Comparison of ENCODE assay signal across 1 cellular context in the genomic region with DNA sequence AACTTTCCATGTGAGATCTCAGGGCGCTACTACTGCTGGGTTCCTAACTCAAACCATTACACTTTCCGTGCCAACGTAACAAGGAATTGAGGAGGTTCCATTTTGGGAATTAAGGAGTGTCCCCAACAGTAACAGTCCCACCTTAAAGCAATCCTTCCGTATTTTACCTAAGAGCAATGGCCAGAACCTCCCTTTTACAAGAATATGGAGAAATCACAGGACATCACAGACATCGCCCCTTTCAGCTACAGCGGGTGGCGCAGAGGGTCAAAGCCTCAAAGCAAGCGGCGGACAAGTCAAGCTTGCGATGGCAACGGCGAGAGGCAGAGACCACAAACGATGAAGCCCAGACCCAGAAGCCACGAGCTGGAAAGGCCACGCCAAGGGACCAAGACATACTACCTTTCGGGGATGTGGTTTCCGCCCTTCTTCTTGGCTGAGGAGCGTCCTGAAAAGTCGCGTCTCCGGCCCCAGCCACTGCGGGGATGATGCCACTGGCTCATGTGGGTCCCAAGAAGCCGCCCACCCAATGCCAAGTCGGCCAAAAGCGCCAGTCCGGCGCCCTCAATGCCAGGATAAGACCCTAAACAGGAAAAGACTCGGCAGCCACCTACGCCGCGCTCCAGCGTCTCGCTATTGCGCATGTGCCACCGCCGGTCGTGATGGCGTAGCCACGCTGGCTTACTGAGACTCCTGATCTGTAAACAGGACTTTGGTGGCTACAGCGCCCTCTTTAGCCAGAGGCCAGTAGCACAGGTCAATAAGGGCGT.
A peak's percentile ranks its signal among the peaks of the same experiment; 100 is the strongest.
TF ChIP-seq lines count a peak whose summit lies in the region.

DUSP11 (minus strand) TSS at position 632 of the 770 bp plus-strand sequence; CDS start at position 503, 129 bp downstream.

TF ChIP-seq in HepG2, 621 proteins besides CTCF, POLR2A, EP300 and RAD21 (continued from another document and continues in another):
- TF ChIP-seq HMGXB3 (CRISPR knock-in tag; IDR thresholded peaks at IDR 0.05; ENCODE audit: borderline replicate concordance) (peak; percentile 47; the same call in 1 of the 2 replicates), RBAK (CRISPR knock-in tag; IDR thresholded peaks at IDR 0.05) (0 out of 2 replicates have a peak, but pooled peaks have one; percentile 27), ZNF747 (CRISPR knock-in tag; IDR thresholded peaks at IDR 0.05; ENCODE audit: borderline replicate concordance) (peak; percentile 66; the same call in 1 of the 2 replicates), ZNF770 (CRISPR knock-in tag; IDR thresholded peaks at IDR 0.05) (peak; percentile 61), MZF1 (CRISPR knock-in tag; IDR thresholded peaks at IDR 0.05; ENCODE audit: borderline replicate concordance) (0 out of 2 replicates have a peak, but pooled peaks have one; percentile 68), SKI (IDR thresholded peaks at IDR 0.05; ENCODE audit: partially characterized antibody) (peak; percentile 46), CAMTA2 (CRISPR knock-in tag; IDR thresholded peaks at IDR 0.05; ENCODE audit: borderline replicate concordance) (no peak), TCF7L2 (IDR thresholded peaks at IDR 0.05; ENCODE audit: low read depth, low read length) (no peak), CREM (IDR thresholded peaks at IDR 0.05) (peak; percentile 80), CREM (CRISPR knock-in tag; IDR thresholded peaks at IDR 0.05) (no peak), ZNF558 (CRISPR knock-in tag; IDR thresholded peaks at IDR 0.05; ENCODE audit: borderline replicate concordance) (no peak), E2F2 (CRISPR knock-in tag; IDR thresholded peaks at IDR 0.05; ENCODE audit: borderline replicate concordance) (0 out of 2 replicates have a peak, but pooled peaks have one; percentile 62), ZNF629 (CRISPR knock-in tag; conservative IDR thresholded peaks at IDR 0.05) (no peak), MEF2D (CRISPR knock-in tag; IDR thresholded peaks at IDR 0.05) (peak; percentile 87), ZNF841 (CRISPR knock-in tag; IDR thresholded peaks at IDR 0.05; ENCODE audit: borderline replicate concordance) (no peak), TAF15 (IDR thresholded peaks at IDR 0.05; ENCODE audit: low read depth, low read length, poor library complexity, severe bottlenecking) (peak; percentile 92), BHLHE40 (IDR thresholded peaks at IDR 0.05; ENCODE audit: low read length) (peak; percentile 36; the same call in 1 of the 2 replicates), ZNF615 (CRISPR knock-in tag; IDR thresholded peaks at IDR 0.05; ENCODE audit: borderline replicate concordance) (0 out of 2 replicates have a peak, but pooled peaks have one; percentile 73), SNAPC5 (CRISPR knock-in tag; IDR thresholded peaks at IDR 0.05; ENCODE audit: borderline replicate concordance) (peak; percentile 72; the same call in 1 of the 2 replicates), HOXA5 (CRISPR knock-in tag; IDR thresholded peaks at IDR 0.05) (0 out of 2 replicates have a peak, but pooled peaks have one; percentile 80), HNF4G (IDR thresholded peaks at IDR 0.05; ENCODE audit: borderline replicate concordance, low read depth, low read length) (peak; percentile 68; the same call in 1 of the 2 replicates), HNF4G (CRISPR knock-in tag; IDR thresholded peaks at IDR 0.05; ENCODE audit: borderline replicate concordance, low read depth) (peak; percentile 53; the same call in 1 of the 2 replicates), SP4 (CRISPR knock-in tag; IDR thresholded peaks at IDR 0.05) (peak; percentile 65), PRPF4 (IDR thresholded peaks at IDR 0.05; ENCODE audit: low read depth, low read length, poor library complexity, severe bottlenecking) (no peak), MYNN (CRISPR knock-in tag; IDR thresholded peaks at IDR 0.05; ENCODE audit: low read depth) (no peak; the same call in 1 of the 2 replicates), FOXJ3 (CRISPR knock-in tag; IDR thresholded peaks at IDR 0.05; ENCODE audit: borderline replicate concordance) (peak; percentile 92), NFE2L1 (CRISPR knock-in tag; IDR thresholded peaks at IDR 0.05; ENCODE audit: borderline replicate concordance) (peak; percentile 71; the same call in 1 of the 2 replicates), GFI1 (CRISPR knock-in tag; IDR thresholded peaks at IDR 0.05; ENCODE audit: borderline replicate concordance) (peak; percentile 68; the same call in 1 of the 2 replicates), TP53 (CRISPR knock-in tag; conservative IDR thresholded peaks at IDR 0.05) (no peak), ASH2L (IDR thresholded peaks at IDR 0.05; ENCODE audit: insufficient read length, low read depth, low read length) (peak; percentile 96), SPEN (CRISPR knock-in tag; IDR thresholded peaks at IDR 0.05; ENCODE audit: low read depth) (peak; percentile 65; the same call in 1 of the 2 replicates), ZNF563 (CRISPR knock-in tag; IDR thresholded peaks at IDR 0.05) (no peak), IRF2 (CRISPR knock-in tag; IDR thresholded peaks at IDR 0.05) (peak; percentile 80; the same call in 1 of the 2 replicates), RFXAP (CRISPR knock-in tag; IDR thresholded peaks at IDR 0.05; ENCODE audit: borderline replicate concordance) (0 out of 2 replicates have a peak, but pooled peaks have one; percentile 50), ZNF326 (CRISPR knock-in tag; IDR thresholded peaks at IDR 0.05; ENCODE audit: borderline replicate concordance) (no peak), ETV6 (CRISPR knock-in tag; conservative IDR thresholded peaks at IDR 0.05) (no peak; the same call in 1 of the 2 replicates)
- TF ChIP-seq, protein P1, sequence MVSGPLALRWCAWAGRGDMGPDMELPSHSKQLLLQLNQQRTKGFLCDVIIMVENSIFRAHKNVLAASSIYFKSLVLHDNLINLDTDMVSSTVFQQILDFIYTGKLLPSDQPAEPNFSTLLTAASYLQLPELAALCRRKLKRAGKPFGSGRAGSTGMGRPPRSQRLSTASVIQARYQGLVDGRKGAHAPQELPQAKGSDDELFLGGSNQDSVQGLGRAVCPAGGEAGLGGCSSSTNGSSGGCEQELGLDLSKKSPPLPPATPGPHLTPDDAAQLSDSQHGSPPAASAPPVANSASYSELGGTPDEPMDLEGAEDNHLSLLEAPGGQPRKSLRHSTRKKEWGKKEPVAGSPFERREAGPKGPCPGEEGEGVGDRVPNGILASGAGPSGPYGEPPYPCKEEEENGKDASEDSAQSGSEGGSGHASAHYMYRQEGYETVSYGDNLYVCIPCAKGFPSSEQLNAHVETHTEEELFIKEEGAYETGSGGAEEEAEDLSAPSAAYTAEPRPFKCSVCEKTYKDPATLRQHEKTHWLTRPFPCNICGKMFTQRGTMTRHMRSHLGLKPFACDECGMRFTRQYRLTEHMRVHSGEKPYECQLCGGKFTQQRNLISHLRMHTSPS (CRISPR knock-in tag; IDR thresholded peaks at IDR 0.05; ENCODE audit: low read depth) = peak; percentile 71; the same call in 1 of the 2 replicates
- TF ChIP-seq, protein P2, sequence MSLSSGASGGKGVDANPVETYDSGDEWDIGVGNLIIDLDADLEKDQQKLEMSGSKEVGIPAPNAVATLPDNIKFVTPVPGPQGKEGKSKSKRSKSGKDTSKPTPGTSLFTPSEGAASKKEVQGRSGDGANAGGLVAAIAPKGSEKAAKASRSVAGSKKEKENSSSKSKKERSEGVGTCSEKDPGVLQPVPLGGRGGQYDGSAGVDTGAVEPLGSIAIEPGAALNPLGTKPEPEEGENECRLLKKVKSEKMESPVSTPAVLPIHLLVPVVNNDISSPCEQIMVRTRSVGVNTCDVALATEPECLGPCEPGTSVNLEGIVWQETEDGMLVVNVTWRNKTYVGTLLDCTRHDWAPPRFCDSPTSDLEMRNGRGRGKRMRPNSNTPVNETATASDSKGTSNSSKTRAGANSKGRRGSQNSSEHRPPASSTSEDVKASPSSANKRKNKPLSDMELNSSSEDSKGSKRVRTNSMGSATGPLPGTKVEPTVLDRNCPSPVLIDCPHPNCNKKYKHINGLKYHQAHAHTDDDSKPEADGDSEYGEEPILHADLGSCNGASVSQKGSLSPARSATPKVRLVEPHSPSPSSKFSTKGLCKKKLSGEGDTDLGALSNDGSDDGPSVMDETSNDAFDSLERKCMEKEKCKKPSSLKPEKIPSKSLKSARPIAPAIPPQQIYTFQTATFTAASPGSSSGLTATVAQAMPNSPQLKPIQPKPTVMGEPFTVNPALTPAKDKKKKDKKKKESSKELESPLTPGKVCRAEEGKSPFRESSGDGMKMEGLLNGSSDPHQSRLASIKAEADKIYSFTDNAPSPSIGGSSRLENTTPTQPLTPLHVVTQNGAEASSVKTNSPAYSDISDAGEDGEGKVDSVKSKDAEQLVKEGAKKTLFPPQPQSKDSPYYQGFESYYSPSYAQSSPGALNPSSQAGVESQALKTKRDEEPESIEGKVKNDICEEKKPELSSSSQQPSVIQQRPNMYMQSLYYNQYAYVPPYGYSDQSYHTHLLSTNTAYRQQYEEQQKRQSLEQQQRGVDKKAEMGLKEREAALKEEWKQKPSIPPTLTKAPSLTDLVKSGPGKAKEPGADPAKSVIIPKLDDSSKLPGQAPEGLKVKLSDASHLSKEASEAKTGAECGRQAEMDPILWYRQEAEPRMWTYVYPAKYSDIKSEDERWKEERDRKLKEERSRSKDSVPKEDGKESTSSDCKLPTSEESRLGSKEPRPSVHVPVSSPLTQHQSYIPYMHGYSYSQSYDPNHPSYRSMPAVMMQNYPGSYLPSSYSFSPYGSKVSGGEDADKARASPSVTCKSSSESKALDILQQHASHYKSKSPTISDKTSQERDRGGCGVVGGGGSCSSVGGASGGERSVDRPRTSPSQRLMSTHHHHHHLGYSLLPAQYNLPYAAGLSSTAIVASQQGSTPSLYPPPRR (CRISPR knock-in tag; IDR thresholded peaks at IDR 0.05; ENCODE audit: borderline replicate concordance) = peak; percentile 3; the same call in 1 of the 2 replicates
- TF ChIP-seq, protein P3, sequence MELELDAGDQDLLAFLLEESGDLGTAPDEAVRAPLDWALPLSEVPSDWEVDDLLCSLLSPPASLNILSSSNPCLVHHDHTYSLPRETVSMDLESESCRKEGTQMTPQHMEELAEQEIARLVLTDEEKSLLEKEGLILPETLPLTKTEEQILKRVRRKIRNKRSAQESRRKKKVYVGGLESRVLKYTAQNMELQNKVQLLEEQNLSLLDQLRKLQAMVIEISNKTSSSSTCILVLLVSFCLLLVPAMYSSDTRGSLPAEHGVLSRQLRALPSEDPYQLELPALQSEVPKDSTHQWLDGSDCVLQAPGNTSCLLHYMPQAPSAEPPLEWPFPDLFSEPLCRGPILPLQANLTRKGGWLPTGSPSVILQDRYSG (CRISPR knock-in tag; IDR thresholded peaks at IDR 0.05) = no peak
- TF ChIP-seq, protein P4, sequence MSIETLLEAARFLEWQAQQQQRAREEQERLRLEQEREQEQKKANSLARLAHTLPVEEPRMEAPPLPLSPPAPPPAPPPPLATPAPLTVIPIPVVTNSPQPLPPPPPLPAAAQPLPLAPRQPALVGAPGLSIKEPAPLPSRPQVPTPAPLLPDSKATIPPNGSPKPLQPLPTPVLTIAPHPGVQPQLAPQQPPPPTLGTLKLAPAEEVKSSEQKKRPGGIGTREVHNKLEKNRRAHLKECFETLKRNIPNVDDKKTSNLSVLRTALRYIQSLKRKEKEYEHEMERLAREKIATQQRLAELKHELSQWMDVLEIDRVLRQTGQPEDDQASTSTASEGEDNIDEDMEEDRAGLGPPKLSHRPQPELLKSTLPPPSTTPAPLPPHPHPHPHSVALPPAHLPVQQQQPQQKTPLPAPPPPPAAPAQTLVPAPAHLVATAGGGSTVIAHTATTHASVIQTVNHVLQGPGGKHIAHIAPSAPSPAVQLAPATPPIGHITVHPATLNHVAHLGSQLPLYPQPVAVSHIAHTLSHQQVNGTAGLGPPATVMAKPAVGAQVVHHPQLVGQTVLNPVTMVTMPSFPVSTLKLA (IDR thresholded peaks at IDR 0.05) = peak; percentile 84
